In genomic region chr12:53044052-53044581, GRCh38 we compare ENCODE assay signal across 12 cellular contexts. TPM values are rescaled to one million over a fixed set of nuclear protein-coding genes. Genes with fewer than 3 reads are reported as not detected.
DNase-seq lines count a peak whose midpoint lies in the region; ATAC-seq and TF ChIP-seq lines count a peak whose summit lies in the region.
"Had no signal": no experiment of that assay in that cellular context is flagged by ENCODE, and none has a peak within 500 bp of the region (broad histone marks: within the 10 kb centered on the region; RNA-seq: fewer than 3 reads in every experiment).

No MANE protein-coding gene starts in this region.

- TF ChIP-seq POLR2A in vagina (IDR thresholded peaks at IDR 0.05), result no peak

- ATAC-seq in Right ventricle myocardium superior (ENCODE audit: poor library complexity), result no peak
- ATAC-seq in left cardiac atrium, result no peak
- no peak for ATAC-seq in GM18511 (IDR thresholded peaks at IDR 0.05; ENCODE audit: unreplicated experiment)

- CTCF ChIA-PET in PC-9 (lab: Charles Lee), result no interaction called here

- no peak overlapping the region for H3K18ac ChIP-seq in neuronal stem cell (ENCODE audit: low read length)

- POLR2A ChIA-PET in PC-9 (lab: Charles Lee; ENCODE audit: unreplicated experiment), result no interaction called here

- no peaks in the 10 kb centered on the region for H3K79me2 ChIP-seq in PC-9 (ENCODE audit: low read depth)

- no peak overlapping the region for H4K8ac ChIP-seq in neuronal stem cell (ENCODE audit: low read depth, low read length)

- H3K4me2 ChIP-seq in neuronal stem cell (ENCODE audit: insufficient read depth, low read length, poor library complexity, severe bottlenecking) (no peak overlapping the region), PC-9 (no peak overlapping the region)

- H2AFZ ChIP-seq in neuronal stem cell (ENCODE audit: low read length), result no peak overlapping the region
- H2AFZ ChIP-seq in PC-9, result no peak overlapping the region

- H3K4ac ChIP-seq in neuronal stem cell (ENCODE audit: low read length), result no peak overlapping the region

- H3K27ac ChIP-seq in neuronal stem cell (replicated peaks; ENCODE audit: low read length) (no peak overlapping the region), vagina (peak overlapping the region; percentile 90), PC-9 (no peak overlapping the region)
- H3K27ac ChIP-seq: brain microvascular endothelial cell had no signal

- no peak overlapping the region for H4K91ac ChIP-seq in neuronal stem cell (ENCODE audit: low read depth, low read length, poor library complexity)

- H3K9me2 ChIP-seq in PC-9 (ENCODE audit: insufficient read depth), result no peaks in the 10 kb centered on the region

- DNase-seq in Right ventricle myocardium superior (peak; percentile 57), left cardiac atrium (no peak), ecto neural progenitor cell (ENCODE audit: low spot score) (peak; percentile 56), neuronal stem cell (ENCODE audit: low spot score) (no peak), vagina (ENCODE audit: extremely low spot score in 2 of 2) (no peak), NCI-H1436 treated with DMSO at 0.1 percent for 48 hours (lab: John Stamatoyannopoulos, UW) (no peak), PC-9 (no peak)
- DNase-seq: activated CD4-positive, alpha-beta T cell treated with anti-CD3 and anti-CD28 coated beads, Interleukin-2, amount 10 ng/mL, durations not matched to agents 7 days and 5 days; brain microvascular endothelial cell; CD8-positive, alpha-beta memory T cell had no signal

- H2BK12ac ChIP-seq in neuronal stem cell (ENCODE audit: low read length), result no peak overlapping the region

- H2AK5ac ChIP-seq in neuronal stem cell (ENCODE audit: low read depth, low read length), result peak overlapping the region; percentile 14

- BruUV-seq in PC-9 (replicated peaks; lab: Mats Ljungman, UMichigan), result no TSS peak

- H3K27me3 ChIP-seq in neuronal stem cell (ENCODE audit: control insufficient read depth in 3 of 3, insufficient read depth in 3 of 3, low read depth in 1 of 3, low read length in 3 of 3) (no peaks in the 10 kb centered on the region), vagina (no peaks in the 10 kb centered on the region), PC-9 (ENCODE audit: insufficient read depth, low read depth) (no peaks in the 10 kb centered on the region)
- H3K27me3 ChIP-seq: brain microvascular endothelial cell had no signal

- H3K23ac ChIP-seq in neuronal stem cell (ENCODE audit: low read depth, low read length, poor library complexity), result no peak overlapping the region

- no peak overlapping the region for H2BK120ac ChIP-seq in neuronal stem cell (ENCODE audit: low read depth, low read length)

- H3K9me3 ChIP-seq in neuronal stem cell (replicated peaks in 1 of 2; ENCODE audit: control insufficient read depth in 2 of 2, insufficient read depth in 1 of 2, low read depth in 1 of 2, low read length in 2 of 2), result no peaks in the 10 kb centered on the region
- no peaks in the 10 kb centered on the region for H3K9me3 ChIP-seq in vagina
- H3K9me3 ChIP-seq in PC-9 (ENCODE audit: insufficient read depth, low read depth), result no peaks in the 10 kb centered on the region

- H3K4me1 ChIP-seq in neuronal stem cell (ENCODE audit: control insufficient read depth in 2 of 2, insufficient read depth in 1 of 2, low read depth in 1 of 2, low read length in 2 of 2), result peaks cover 12 to 27% of the 10 kb centered on the region in 2 donors
- H3K4me1 ChIP-seq in vagina, result peaks cover 45% of the 10 kb centered on the region
- H3K4me1 ChIP-seq in PC-9 (replicated peaks; ENCODE audit: insufficient read depth), result peaks cover 17% of the 10 kb centered on the region

- H3K36me3 ChIP-seq in neuronal stem cell (replicated peaks in 1 of 2; ENCODE audit: control insufficient read depth in 2 of 2, insufficient read depth in 2 of 2, low read length in 2 of 2) (peaks cover 7 to 28% of the 10 kb centered on the region in 2 donors), vagina (peaks cover 0 to 13% of the 10 kb centered on the region in 2 donors), PC-9 (ENCODE audit: low read depth) (peaks cover 8% of the 10 kb centered on the region)

- no peak overlapping the region for H3K14ac ChIP-seq in neuronal stem cell (ENCODE audit: low read length)

- H2BK5ac ChIP-seq in neuronal stem cell (ENCODE audit: low read length), result no peak overlapping the region

- H3F3A ChIP-seq in PC-9 (ENCODE audit: insufficient read depth, low read depth), result peaks cover 77% of the 10 kb centered on the region

- intact Hi-C loops in Right ventricle myocardium superior (cut with DNase I), result no loop called here
- intact Hi-C loops in left cardiac atrium (cut with DNase I), result no loop called here
- intact Hi-C loops in vagina (cut with DNase I), result loop anchor here (10.0 kb wide), 1 partner anchor 51 kb away; the partner anchor contains the start of gene IGFBP6
- intact Hi-C loops in PC-9 (cut with micrococcal nuclease; ENCODE audit: unreplicated experiment), result no loop called here

- no peak overlapping the region for H3K9ac ChIP-seq in neuronal stem cell (ENCODE audit: low read depth, low read length, poor library complexity)

- no peak overlapping the region for H2BK15ac ChIP-seq in neuronal stem cell (ENCODE audit: low read length)

- H3K4me3 ChIP-seq in neuronal stem cell (ENCODE audit: low read length in 2 of 2) (no peak overlapping the region), vagina (no peak overlapping the region), PC-9 (no peak overlapping the region)

- TF ChIP-seq CTCF in vagina (IDR thresholded peaks at IDR 0.05) (no peak), PC-9 (conservative IDR thresholded peaks at IDR 0.05) (no peak)

- no CpG with 5 or more reads among the region's 10 CpGs for WGBS in neuronal stem cell (ENCODE audit: extremely low coverage in 2 of 2, insufficient read length in 2 of 2, insufficient replicate concordance in 1 of 2), 2 donors

- no peaks in the 10 kb centered on the region for H3K79me1 ChIP-seq in neuronal stem cell (ENCODE audit: low read depth, low read length)

- peaks cover 12% of the 10 kb centered on the region for H4K20me1 ChIP-seq in PC-9 (ENCODE audit: insufficient read depth)

RNA-seq across cellular contexts. Expression of gene TNS2, which starts 5.7 kb away (rescaled TPM):
- total RNA-seq in Right ventricle myocardium superior (107 TPM), left cardiac atrium (100 to 1,000 TPM; 108 to 122 TPM), vagina (235 TPM), PC-9 (2021) (8.5 and 11.5 TPM in 2 replicates)
- polyA plus RNA-seq in neuronal stem cell (2013, experiment 1 of 2), result 1.6 TPM
- polyA plus RNA-seq in neuronal stem cell (2013, experiment 2 of 2), result 0.83 TPM

RNA-seq across cellular contexts. Expression of gene SPRYD3, which starts 35.1 kb away (rescaled TPM):
- 37.8 TPM for total RNA-seq in Right ventricle myocardium superior
- total RNA-seq in left cardiac atrium, result 10 to 100 TPM; 34.3 to 51.3 TPM
- polyA plus RNA-seq in neuronal stem cell (2013, experiment 1 of 2), result 3.1 TPM
- 3.1 TPM for polyA plus RNA-seq in neuronal stem cell (2013, experiment 2 of 2)
- 27.0 TPM for total RNA-seq in vagina
- total RNA-seq in PC-9 (2021), result 15.2 and 17.2 TPM in 2 replicates

RNA-seq across cellular contexts. Expression of gene EIF4B, which starts 37.9 kb away (rescaled TPM):
- total RNA-seq in Right ventricle myocardium superior (434 TPM), left cardiac atrium (100 to 1,000 TPM; 332 to 341 TPM), vagina (339 TPM), PC-9 (2021) (531 and 615 TPM in 2 replicates)
- polyA plus RNA-seq in neuronal stem cell (2013, experiment 1 of 2), result 468 TPM
- polyA plus RNA-seq in neuronal stem cell (2013, experiment 2 of 2), result 496 TPM

RNA-seq across cellular contexts. Expression of gene IGFBP6, which starts 53.4 kb away (rescaled TPM):
- 50.2 TPM for total RNA-seq in Right ventricle myocardium superior
- total RNA-seq in left cardiac atrium, result 100 to 1,000 TPM; 134 to 139 TPM
- 0.43 TPM for polyA plus RNA-seq in neuronal stem cell (2013, experiment 1 of 2)
- 0.53 TPM for polyA plus RNA-seq in neuronal stem cell (2013, experiment 2 of 2)
- total RNA-seq in vagina, result 684 TPM
- total RNA-seq in PC-9 (2021), result 290 and 333 TPM in 2 replicates

RNA-seq across cellular contexts. Expression of gene SOAT2, which starts 59.2 kb away (rescaled TPM):
- total RNA-seq in Right ventricle myocardium superior (not detected), left cardiac atrium (not detected), vagina (0.74 TPM), PC-9 (2021) (0.70 and 0.79 TPM in 2 replicates)
- not detected for polyA plus RNA-seq in neuronal stem cell (2013, experiment 1 of 2)
- polyA plus RNA-seq in neuronal stem cell (2013, experiment 2 of 2), result not detected
- total RNA-seq: renal cortical epithelial cell had no signal

Comparison
In these comparisons a context has a peak if more than half of its experiments do, and no peak if none do; other contexts are left out.
1. DNase-seq: peak in Right ventricle myocardium superior (single experiment) and ecto neural progenitor cell (single experiment); none in left cardiac atrium (single experiment), neuronal stem cell (single experiment), vagina (0 of 2), NCI-H1436 treated with DMSO at 0.1 percent for 48 hours (single experiment) and PC-9 (0 of 2).